8 cellular contexts compared by ENCODE assay signal in genomic region chr3:14947886-14948608, GRCh38. TPM values are rescaled to one million over a fixed set of nuclear protein-coding genes. Genes with fewer than 3 reads are reported as not detected.
DNase-seq lines count a peak whose midpoint lies in the region; ATAC-seq and TF ChIP-seq lines count a peak whose summit lies in the region.

No MANE protein-coding gene starts in this region.

- H4K91ac ChIP-seq in IMR-90 (ENCODE audit: insufficient read depth, low read depth, low read length), result peak overlapping the region; percentile 93

- no peaks in the 10 kb centered on the region for H3K27me3 ChIP-seq in IMR-90 (ENCODE audit: control insufficient read depth, insufficient read depth, low read length)
- H3K27me3 ChIP-seq in mononuclear cell (ENCODE audit: insufficient read depth, low read length), result no peaks in the 10 kb centered on the region

- peak; percentile 60; the same call in 1 of the 2 replicates for TF ChIP-seq POLR2A in IMR-90 (IDR thresholded peaks at IDR 0.05; ENCODE audit: low read depth, low read length)

- H3K36me3 ChIP-seq in IMR-90 (ENCODE audit: control insufficient read depth, insufficient read depth, low read length), result peaks cover 10% of the 10 kb centered on the region
- peaks cover 53% of the 10 kb centered on the region for H3K36me3 ChIP-seq in OCI-LY7 (ENCODE audit: insufficient read depth, low read length)

- CTCF ChIA-PET in IMR-90 (lab: Yijun Ruan, JAX) (no interaction called here), OCI-LY7 (lab: Charles Lee; ENCODE audit: unreplicated experiment) (no interaction called here)

- peak overlapping the region; percentile 76; the same call in 1 of the 2 replicates for H3K23ac ChIP-seq in IMR-90 (ENCODE audit: low read depth, low read length)

- BruUV-seq in IMR-90 (replicated peaks; lab: Mats Ljungman, UMichigan) (no TSS peak), OCI-LY7 (replicated peaks; lab: Mats Ljungman, UMichigan) (no TSS peak)

- POLR2A ChIA-PET in IMR-90 (lab: Charles Lee; ENCODE audit: unreplicated experiment) (interaction anchor here (1.0 kb wide), 2 partner anchors 43 to 71 kb away, joined by 4 to 6 read pairs; no protein-coding TSS in a partner anchor), OCI-LY7 (lab: Charles Lee) (interaction anchor here (0.9 to 1.0 kb wide), 2 partner anchors 18 to 101 kb away, joined by 3 to 4 read pairs; no protein-coding TSS in a partner anchor)

- H3K4me1 ChIP-seq in IMR-90 (ENCODE audit: control insufficient read depth, insufficient read depth, low read length) (no peaks in the 10 kb centered on the region), OCI-LY7 (ENCODE audit: insufficient read depth, low read length, poor library complexity, severe bottlenecking) (peaks cover 30% of the 10 kb centered on the region), mononuclear cell (ENCODE audit: insufficient read depth, low read length) (peaks cover 29% of the 10 kb centered on the region)

- 0% methylated on average over 8 of the region's 79 CpGs; no CpG with 5 or more reads in 1 of the 2 experiments for WGBS in IMR-90 (ENCODE audit: extremely low coverage in 2 of 2, insufficient read length in 1 of 2), 2 experiments

- H4K5ac ChIP-seq in IMR-90 (ENCODE audit: low read depth, low read length), result peak overlapping the region; percentile 60

- H3K9ac ChIP-seq in IMR-90 (ENCODE audit: low read depth, low read length), result peak overlapping the region; percentile 85

- H2AK5ac ChIP-seq in IMR-90 (ENCODE audit: low read depth, low read length), result no peak overlapping the region

- no peaks in the 10 kb centered on the region for H3K9me3 ChIP-seq in IMR-90 (ENCODE audit: control insufficient read depth, insufficient read depth, low read length)
- H3K9me3 ChIP-seq in OCI-LY7 (ENCODE audit: low read length), result no peaks in the 10 kb centered on the region
- no peaks in the 10 kb centered on the region for H3K9me3 ChIP-seq in mononuclear cell (ENCODE audit: low read depth, low read length)

- intact Hi-C loops in IMR-90 (cut with micrococcal nuclease), result no loop called here
- intact Hi-C loops in OCI-LY7 (cut with micrococcal nuclease; ENCODE audit: unreplicated experiment), result loop anchor here (1.0 to 5.0 kb wide), 5 partner anchors 102 to 826 kb away; partner anchors contain the start of genes CAPN7, CHCHD4, LSM3 and RBSN

- H3K18ac ChIP-seq in IMR-90 (ENCODE audit: low read depth, low read length), result peak overlapping the region; percentile 95

- peaks cover 80% of the 10 kb centered on the region for H3K79me2 ChIP-seq in OCI-LY7 (ENCODE audit: insufficient read depth, low read depth, low read length)

- H3K79me1 ChIP-seq in IMR-90 (ENCODE audit: low read depth in 1 of 2, low read length in 2 of 2), result peaks cover 45 to 58% of the 10 kb centered on the region in 2 experiments

- in situ Hi-C loops in IMR-90 (cut with MboI; ENCODE audit: low sequenced_read_pairs), result loop anchor here (25.0 kb wide), 1 partner anchor 264 kb away; the partner anchor contains the start of gene CAPN7

- H2BK5ac ChIP-seq in IMR-90 (ENCODE audit: low read depth, low read length, poor library complexity, severe bottlenecking), result peak overlapping the region; percentile 97

- 0 out of 2 replicates have a peak overlapping the region, but pooled peaks have one; percentile 16 for H2BK20ac ChIP-seq in IMR-90 (ENCODE audit: low read depth, low read length)

- H3K27ac ChIP-seq in IMR-90 (ENCODE audit: insufficient read depth, low read length) (peak overlapping the region; percentile 95), OCI-LY7 (ENCODE audit: low read depth, low read length, poor library complexity, severe bottlenecking) (peak overlapping the region; percentile 83)

- TF ChIP-seq RAD21 in IMR-90 (IDR thresholded peaks at IDR 0.05; ENCODE audit: low read length), result no peak

- peak overlapping the region; percentile 97 for H3K14ac ChIP-seq in IMR-90 (replicated peaks; ENCODE audit: low read depth, low read length)

- dilution Hi-C loops in IMR-90 (cut with HindIII; ENCODE audit: low sequenced_read_pairs, unreplicated experiment), result no loop called here

- H2BK15ac ChIP-seq in IMR-90 (ENCODE audit: low read depth, low read length), result no peak overlapping the region

- H3K4me3 ChIP-seq in IMR-90 (ENCODE audit: insufficient read depth, low read depth, low read length) (peak overlapping the region; percentile 89), OCI-LY7 (ENCODE audit: low read depth, low read length, poor library complexity, severe bottlenecking) (peak overlapping the region; percentile 81), epithelial cell of esophagus (ENCODE audit: low read length) (peak overlapping the region; percentile 71), mononuclear cell (ENCODE audit: low read length) (peak overlapping the region; percentile 89)

- H4K20me1 ChIP-seq in IMR-90 (ENCODE audit: insufficient read depth, low read length) (no peaks in the 10 kb centered on the region; the same call in 1 of the 2 replicates), OCI-LY7 (ENCODE audit: insufficient read depth, low read length) (peaks cover 21% of the 10 kb centered on the region; the same call in 1 of the 2 replicates)

- H3K4ac ChIP-seq in IMR-90 (ENCODE audit: low read depth, low read length), result peak overlapping the region; percentile 98

- ATAC-seq in GM21529 (IDR thresholded peaks at IDR 0.05; ENCODE audit: unreplicated experiment) (peak; percentile 86), IMR-90 (ENCODE audit: low read depth) (peak; percentile 96)

- no peak for TF ChIP-seq CTCF in IMR-90 (conservative IDR thresholded peaks at IDR 0.05; ENCODE audit: low read depth, low read length)
- no peak for TF ChIP-seq CTCF in OCI-LY7 (conservative IDR thresholded peaks at IDR 0.05; ENCODE audit: low read length)
- TF ChIP-seq CTCF in epithelial cell of esophagus (IDR thresholded peaks at IDR 0.05; ENCODE audit: insufficient read depth, low read depth, low read length, missing control alignments), result no peak

- H2BK120ac ChIP-seq in IMR-90 (ENCODE audit: low read depth, low read length), result peak overlapping the region; percentile 95

- DNase-seq in DMS 273 treated with DMSO at 0.1 percent for 48 hours (lab: John Stamatoyannopoulos, UW) (peak; percentile 87), IMR-90 (peak; percentile 94), OCI-LY7 (ENCODE audit: low spot score) (peak; percentile 97), activated T-cell treated with anti-CD3 and anti-CD28 coated beads for 4 hours (peak; percentile 94), epithelial cell of esophagus (ENCODE audit: low read depth) (peak; percentile 96)
- peak; percentile 88 to 92 for DNase-seq in stimulated activated CD8-positive, alpha-beta memory T cell treated with anti-CD3 and anti-CD28 coated beads, Interleukin-2, amount 100 ng/mL, for 48 hours (ENCODE audit: low read depth in 2 of 2)

- H3K9me1 ChIP-seq in IMR-90 (ENCODE audit: insufficient read depth, low read length), result peaks cover 12% of the 10 kb centered on the region; the same call in 1 of the 2 replicates

- peak overlapping the region; percentile 88 for H2AK9ac ChIP-seq in IMR-90 (replicated peaks; ENCODE audit: low read depth, low read length, poor library complexity)

- H2AFZ ChIP-seq in IMR-90 (replicated peaks; ENCODE audit: low read length, poor library complexity), result peak overlapping the region; percentile 91
- peak overlapping the region; percentile 25 for H2AFZ ChIP-seq in OCI-LY7 (ENCODE audit: low read length)

- no peak overlapping the region for H3K4me2 ChIP-seq in IMR-90 (ENCODE audit: low read depth, low read length)
- H3K4me2 ChIP-seq in OCI-LY7 (ENCODE audit: low read length), result peak overlapping the region; percentile 96

- H3K9me2 ChIP-seq in OCI-LY7 (ENCODE audit: insufficient read depth, low read length), result no peaks in the 10 kb centered on the region

- peak overlapping the region; percentile 90 for H3K56ac ChIP-seq in IMR-90 (ENCODE audit: extremely low read depth, insufficient read depth, low read length)

- peak overlapping the region; percentile 87 to 95 for H4K8ac ChIP-seq in IMR-90 (ENCODE audit: low read depth in 2 of 2, low read length in 2 of 2)

TF ChIP-seq in IMR-90, 13 proteins besides CTCF, POLR2A, EP300 and RAD21:
- TF ChIP-seq MAZ (IDR thresholded peaks at IDR 0.05; ENCODE audit: borderline replicate concordance, low read depth, low read length) (peak; percentile 51; the same call in 1 of the 2 replicates), BHLHE40 (IDR thresholded peaks at IDR 0.05; ENCODE audit: low read depth, low read length) (no peak), MXI1 (IDR thresholded peaks at IDR 0.05; ENCODE audit: borderline replicate concordance, low read depth, low read length) (0 out of 2 replicates have a peak, but pooled peaks have one; percentile 30), FOS (IDR thresholded peaks at IDR 0.05; ENCODE audit: low read depth, low read length) (no peak; the same call in 1 of the 2 replicates), SMC3 (IDR thresholded peaks at IDR 0.05; ENCODE audit: low read depth, low read length) (no peak), MAFK (IDR thresholded peaks at IDR 0.05; ENCODE audit: low read depth, low read length) (no peak), CEBPB (IDR thresholded peaks at IDR 0.05; ENCODE audit: low read depth, low read length) (no peak), NFE2L2 (IDR thresholded peaks at IDR 0.05; ENCODE audit: low read depth, low read length) (no peak)
TF ChIP-seq in IMR-90: peak in this region for 2.

RNA-seq across cellular contexts. Expression of gene NR2C2, which starts 0.7 kb away (rescaled TPM):
- total RNA-seq in IMR-90 (2012; rRNA removed) (13.8 and 17.2 TPM in 2 replicates), OCI-LY7 (2022) (62.1 and 62.3 TPM in 2 replicates), mononuclear cell (24.9 TPM)
- polyA plus RNA-seq in IMR-90 (2012; rRNA removed), result 9.9 and 10.4 TPM in 2 replicates
- polyA plus RNA-seq in IMR-90 (2012; cell fraction: cytosol; rRNA removed), result 2.9 and 3.9 TPM in 2 replicates
- 23.5 and 47.5 TPM in 2 replicates for polyA plus RNA-seq in IMR-90 (2012; cell fraction: nucleus; rRNA removed; ENCODE audit: low replicate concordance)
- 28.0 and 35.9 TPM in 2 replicates for total RNA-seq in OCI-LY7 (2014; rRNA removed; shearing (Covaris generic))

Comparison
In these comparisons a context has a peak if more than half of its experiments do, and no peak if none do; other contexts are left out.
1. Peak in every context shown above with its lines: DNase-seq, ATAC-seq, H3K4me3 ChIP-seq and H3K27ac ChIP-seq.